1 cellular context compared by ENCODE assay signal in the genomic region with DNA sequence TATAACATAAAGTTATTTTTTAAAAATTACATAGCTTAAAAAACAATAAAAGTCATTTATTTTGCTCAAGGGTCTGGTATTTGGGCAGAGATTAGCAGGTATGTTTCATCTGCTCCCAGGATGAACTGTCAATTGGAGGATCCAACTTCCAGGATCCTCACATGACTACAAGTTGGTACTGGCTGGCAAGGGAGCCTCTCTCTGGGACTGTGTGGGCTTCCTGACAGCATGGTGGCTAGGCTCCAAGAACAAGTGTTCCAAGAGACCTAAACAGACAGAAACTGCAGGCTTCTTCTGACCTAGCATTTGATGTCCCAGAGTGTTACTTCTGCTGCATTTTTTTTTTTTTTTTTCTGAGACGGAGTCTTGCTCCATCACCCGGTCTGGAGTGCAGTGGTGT.
TF ChIP-seq lines count a peak whose summit lies in the region.

No MANE protein-coding gene starts in this region.

TF ChIP-seq in H1, 55 proteins besides CTCF, POLR2A, EP300 and RAD21 (continued from another document):
- TF ChIP-seq MAX (IDR thresholded peaks at IDR 0.05) (no peak), SP1 (IDR thresholded peaks at IDR 0.05; ENCODE audit: low read depth, low read length) (no peak), POLR2AphosphoS5 (IDR thresholded peaks at IDR 0.05; ENCODE audit: low read depth, low read length) (no peak)
TF ChIP-seq in H1: peak in this region for 0.
